20 cellular contexts compared by ENCODE assay signal in the genomic region with DNA sequence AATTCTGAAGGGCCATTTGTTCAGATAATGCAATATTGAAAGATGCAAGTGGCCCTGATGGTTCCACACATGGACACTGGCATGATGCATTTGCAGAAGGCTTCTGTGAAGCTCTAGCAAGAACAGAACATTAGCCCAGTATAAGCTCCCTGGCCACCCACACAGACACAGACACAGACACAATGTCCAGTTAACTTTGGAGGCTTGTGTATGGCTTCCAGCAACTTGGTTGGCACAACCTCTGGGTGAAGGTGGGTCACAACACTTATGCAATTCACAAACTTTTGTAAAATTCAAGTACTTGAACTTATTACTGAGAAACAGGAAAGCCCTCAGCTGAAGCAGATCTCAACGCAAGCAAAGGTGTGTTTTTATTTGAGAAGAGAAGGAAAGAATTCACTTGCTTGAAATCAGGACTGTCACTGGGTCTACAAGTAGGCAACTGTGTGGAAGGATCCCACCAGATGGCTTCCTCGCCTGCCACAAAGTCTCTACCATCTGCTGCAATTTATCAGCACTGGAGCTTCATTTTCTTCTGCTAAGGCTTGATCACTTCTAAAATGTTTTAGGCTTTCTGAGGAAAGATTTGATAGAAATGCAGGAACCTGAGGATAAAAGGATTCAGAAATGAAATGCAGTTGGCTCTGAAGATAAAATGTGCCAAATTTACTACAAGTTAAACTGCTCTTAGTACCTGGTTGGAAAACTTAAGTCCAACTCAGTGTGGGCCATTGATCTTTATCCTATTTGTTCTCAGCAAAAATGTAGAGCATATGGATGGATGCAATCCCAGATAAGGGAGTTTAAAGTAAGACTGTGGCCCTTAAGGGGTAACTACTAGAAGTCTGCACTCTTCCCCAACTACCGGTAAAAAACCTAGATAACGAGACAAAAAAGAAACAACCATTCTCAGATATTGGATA.
"Had no signal": no experiment of that assay in that cellular context is flagged by ENCODE, and none has a peak within 500 bp of the region (broad histone marks: within the 10 kb centered on the region; RNA-seq: fewer than 3 reads in every experiment).

No MANE protein-coding gene starts in this region.

- DNase-seq: activated CD4-positive, alpha-beta T cell treated with anti-CD3 and anti-CD28 coated beads, Interleukin-2, amount 10 ng/mL, durations not matched to agents 24 days and 14 days; activated CD4-positive, CD25-positive, alpha-beta regulatory T cell; activated CD8-positive, alpha-beta memory T cell treated with anti-CD3 and anti-CD28 coated beads, Interleukin-2, amount 50 U/mL, for 4 hours; activated CD8-positive, alpha-beta T cell treated with anti-CD3 and anti-CD28 coated beads, Interleukin-2, amount 10 ng/mL, durations not matched to agents 7 days and 5 days; activated naive CD4-positive, alpha-beta T cell treated with anti-CD3 and anti-CD28 coated beads for 36 hours; activated naive CD8-positive, alpha-beta T cell treated with anti-CD3 and anti-CD28 coated beads, Interleukin-2, amount 50 U/mL, for 24 hours; activated T-cell treated with anti-CD3 and anti-CD28 coated beads, Interleukin-2, amount 50 U/mL, for 4 hours; central memory CD4-positive, alpha-beta T cell; endodermal cell; foreskin keratinocyte; stimulated activated CD4-positive, alpha-beta T cell treated with anti-CD3 and anti-CD28 coated beads, Interleukin-12 subunit alpha, Interleukin-12 subunit beta, amount 100 ng/mL, for 4 hours; stimulated activated CD4-positive, alpha-beta T cell treated with anti-CD3 and anti-CD28 coated beads, Interleukin-1b, Interleukin-23, amount 100 ng/mL, for 48 hours; stimulated activated CD8-positive, alpha-beta memory T cell treated with anti-CD3 and anti-CD28 coated beads, Interleukin-4, amount 100 ng/mL, for 48 hours; stimulated activated naive CD4-positive, alpha-beta T cell treated with Interleukin-2 at 50 U/mL for 16 hours; substantia nigra; T-helper 9 cell had no signal

- H3K36me3 Mint-ChIP-seq: brain had no signal

- H3K4me3 ChIP-seq: tibial nerve had no signal

- ATAC-seq: activated CD8-positive, alpha-beta T cell treated with anti-CD3 and anti-CD28 coated beads, Interleukin-2, amount 10 ng/mL, durations not matched to agents 7 days and 5 days; activated naive CD8-positive, alpha-beta T cell treated with anti-CD3 and anti-CD28 coated beads, Interleukin-2, amount 50 U/mL, for 24 hours; activated T-cell treated with anti-CD3 and anti-CD28 coated beads, Interleukin-2, amount 50 U/mL, for 4 hours; foreskin keratinocyte had no signal

- H3K4me1 ChIP-seq: tibial nerve had no signal

- H3K36me3 ChIP-seq: tibial nerve had no signal

- H3K27ac ChIP-seq: foreskin keratinocyte, tibial nerve had no signal

- H3K27me3 Mint-ChIP-seq: progenitor cell of endocrine pancreas had no signal

- H3K27ac Mint-ChIP-seq: activated CD4-positive, alpha-beta T cell treated with anti-CD3 and anti-CD28 coated beads, Interleukin-2, amount 10 ng/mL, durations not matched to agents 24 days and 14 days; activated CD8-positive, alpha-beta T cell treated with anti-CD3 and anti-CD28 coated beads, Interleukin-2, amount 10 ng/mL, durations not matched to agents 7 days and 5 days; activated naive CD4-positive, alpha-beta T cell treated with anti-CD3 and anti-CD28 coated beads for 36 hours; activated naive CD8-positive, alpha-beta T cell treated with anti-CD3 and anti-CD28 coated beads, Interleukin-2, amount 50 U/mL, for 24 hours; endodermal cell; progenitor cell of endocrine pancreas had no signal

- H3K9me3 Mint-ChIP-seq: activated naive CD4-positive, alpha-beta T cell treated with anti-CD3 and anti-CD28 coated beads for 36 hours; activated T-cell treated with anti-CD3 and anti-CD28 coated beads, Interleukin-2, amount 50 U/mL, for 4 hours had no signal

- H3K4me3 Mint-ChIP-seq: activated CD4-positive, alpha-beta T cell treated with anti-CD3 and anti-CD28 coated beads, Interleukin-2, amount 10 ng/mL, durations not matched to agents 24 days and 14 days; activated CD8-positive, alpha-beta T cell treated with anti-CD3 and anti-CD28 coated beads, Interleukin-2, amount 10 ng/mL, durations not matched to agents 7 days and 5 days; activated naive CD4-positive, alpha-beta T cell treated with anti-CD3 and anti-CD28 coated beads for 36 hours; activated naive CD8-positive, alpha-beta T cell treated with anti-CD3 and anti-CD28 coated beads, Interleukin-2, amount 50 U/mL, for 24 hours; activated T-cell treated with anti-CD3 and anti-CD28 coated beads, Interleukin-2, amount 50 U/mL, for 4 hours; brain; endodermal cell; neural crest cell had no signal

- H3K27me3 ChIP-seq: foreskin keratinocyte, tibial nerve had no signal

- H3K4me1 Mint-ChIP-seq: activated CD4-positive, alpha-beta T cell treated with anti-CD3 and anti-CD28 coated beads, Interleukin-2, amount 10 ng/mL, durations not matched to agents 24 days and 14 days; brain; endodermal cell; neural crest cell had no signal
